8 cellular contexts compared by ENCODE assay signal in the genomic region with DNA sequence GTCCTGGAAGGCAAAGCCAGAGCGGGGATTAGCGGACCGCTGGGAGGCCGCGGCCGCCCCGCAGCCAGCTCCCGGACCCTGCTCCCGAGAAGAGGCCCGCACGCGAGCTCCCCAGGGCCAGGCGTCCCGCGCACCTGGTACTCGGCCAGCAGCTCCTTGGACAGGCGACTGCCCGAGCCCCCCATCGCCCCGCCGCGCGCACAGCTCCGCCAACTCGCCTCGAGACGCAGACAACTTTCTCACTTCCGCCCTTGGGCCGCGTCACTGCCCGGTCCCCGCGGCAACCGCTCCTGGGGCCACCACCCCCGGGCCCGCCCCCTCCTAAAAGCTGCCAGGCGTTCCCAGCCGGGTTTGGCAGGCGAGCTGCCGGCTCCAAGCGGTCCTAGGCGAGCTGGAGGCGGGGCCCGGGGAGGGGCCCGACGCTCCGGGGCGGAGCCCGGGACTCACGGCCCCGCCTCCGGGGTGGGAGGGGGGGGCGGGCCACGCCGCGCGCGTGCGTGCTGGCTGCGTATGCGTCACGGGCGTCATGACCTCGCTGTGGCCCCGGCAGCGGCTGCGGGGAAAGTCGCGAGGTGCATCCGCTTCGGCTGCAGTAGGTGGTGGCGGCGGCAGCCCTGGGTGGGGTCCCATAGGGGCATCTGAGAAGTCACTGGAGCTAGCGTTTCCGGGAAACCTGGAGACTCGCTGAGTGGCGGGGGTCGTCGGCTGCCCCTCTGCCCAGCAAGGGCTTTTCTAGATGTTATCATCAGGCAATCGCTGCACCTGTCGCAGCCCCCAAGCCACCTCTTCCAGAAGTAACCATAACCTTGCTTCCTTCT. TPM values are rescaled to one million over a fixed set of nuclear protein-coding genes. Genes with fewer than 3 reads are reported as not detected.
DNase-seq lines count a peak whose midpoint lies in the region; ATAC-seq and TF ChIP-seq lines count a peak whose summit lies in the region.

Gene CIB1, minus strand, starts transcription at position 241 of the 818 bp plus-strand sequence. Its CDS starts 56 bp downstream, at position 185.
A gene with protein sequence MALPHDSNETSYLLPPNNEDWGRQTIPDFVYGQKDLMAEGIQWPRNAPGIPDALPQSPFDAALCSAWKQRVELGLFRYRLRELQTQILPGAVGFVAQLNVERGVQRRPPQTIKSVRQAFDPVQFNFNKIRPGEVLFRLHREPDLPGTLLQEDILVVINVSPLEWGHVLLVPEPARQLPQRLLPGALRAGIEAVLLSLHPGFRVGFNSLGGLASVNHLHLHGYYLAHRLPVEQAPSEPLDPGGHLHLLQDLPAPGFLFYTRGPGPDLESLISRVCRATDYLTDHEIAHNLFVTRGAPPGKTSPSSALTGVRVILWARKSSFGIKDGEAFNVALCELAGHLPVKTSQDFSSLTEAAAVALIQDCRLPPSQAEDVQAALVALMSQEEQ (plus strand): TSS at position 509 of the 818 bp plus-strand sequence. CDS start 6,700 bp downstream, outside the sequence.

- H3K36me3 ChIP-seq in PC-9 (ENCODE audit: low read depth): peaks cover 24% of the 10 kb centered on the region
- peaks cover 30 to 39% of the 10 kb centered on the region in 2 donors for H3K36me3 ChIP-seq in mucosa of rectum (ENCODE audit: control insufficient read depth in 2 of 2, insufficient read depth in 2 of 2, low read length in 2 of 2)

- POLR2A ChIA-PET in PC-9 (lab: Charles Lee; ENCODE audit: unreplicated experiment): interaction anchor here (0.5 to 1.0 kb wide), 7 partner anchors 15 to 877 kb away, joined by 3 to 11 read pairs (median 6); partner anchors contain the start of gene TTLL13

- in situ Hi-C loops in KBM-7 (cut with MboI; ENCODE audit: low pct_unique_long_range_greater_than_20kb, low sequenced_read_pairs): no loop called here

- H3K27ac ChIP-seq in PC-9 (peak within 1 kb of the TSS; percentile 74), mucosa of rectum (ENCODE audit: low read depth in 2 of 2, low read length in 2 of 2) (peak within 1 kb of the TSS; percentile 99)

- H3K79me2 ChIP-seq in PC-9 (ENCODE audit: low read depth): peaks cover 49% of the 10 kb centered on the region

- no TSS peak for BruUV-seq in PC-9 (replicated peaks; lab: Mats Ljungman, UMichigan)

- H3K9ac ChIP-seq in mucosa of rectum (ENCODE audit: low read depth in 1 of 2, low read length in 2 of 2): peak within 1 kb of the TSS; percentile 84 to 98

- H3K9me3 ChIP-seq in PC-9 (ENCODE audit: insufficient read depth, low read depth) (no peaks in the 10 kb centered on the region), mucosa of rectum (ENCODE audit: control insufficient read depth in 2 of 2, low read length in 2 of 2) (no peaks in the 10 kb centered on the region)

- H3K4me1 ChIP-seq in PC-9 (replicated peaks; ENCODE audit: insufficient read depth): peaks cover 57% of the 10 kb centered on the region
- peaks cover 42 to 48% of the 10 kb centered on the region in 2 donors for H3K4me1 ChIP-seq in mucosa of rectum (ENCODE audit: control insufficient read depth in 2 of 2, insufficient read depth in 2 of 2, low read length in 2 of 2)

- ATAC-seq in GM21723 (IDR thresholded peaks at IDR 0.05; ENCODE audit: unreplicated experiment): peak; percentile 87

- H3K27me3 ChIP-seq in PC-9 (ENCODE audit: insufficient read depth, low read depth): no peaks in the 10 kb centered on the region
- no peaks in the 10 kb centered on the region for H3K27me3 ChIP-seq in mucosa of rectum (ENCODE audit: control insufficient read depth in 2 of 2, insufficient read depth in 2 of 2, low read length in 2 of 2)

- peak within 1 kb of the TSS; percentile 86 for H3K4me3 ChIP-seq in PC-9
- peak within 1 kb of the TSS; percentile 94 for H3K4me3 ChIP-seq in epithelial cell of proximal tubule (ENCODE audit: low read depth, low read length)
- peak within 1 kb of the TSS; percentile 90 to 97 for H3K4me3 ChIP-seq in mucosa of rectum (ENCODE audit: low read length in 2 of 2)

- 0 out of 2 replicates have a peak, but pooled peaks cover 12% of the 10 kb centered on the region for H4K20me1 ChIP-seq in PC-9 (ENCODE audit: insufficient read depth)

- peak within 1 kb of the TSS; percentile 92 for H2AFZ ChIP-seq in PC-9

- H3F3A ChIP-seq in PC-9 (ENCODE audit: insufficient read depth, low read depth): peaks cover 76% of the 10 kb centered on the region

- H3K4me2 ChIP-seq in PC-9: peak within 1 kb of the TSS; percentile 94

- intact Hi-C loops in PC-9 (cut with micrococcal nuclease; ENCODE audit: unreplicated experiment): loop anchor here (1.0 to 5.0 kb wide), 5 partner anchors 31 to 342 kb away; partner anchors contain the start of genes AP3S2 and NGRN

- no peaks in the 10 kb centered on the region for H3K9me2 ChIP-seq in PC-9 (ENCODE audit: insufficient read depth)

- DNase-seq in DMS53 treated with DMSO at 0.1 percent for 48 hours (lab: John Stamatoyannopoulos, UW; ENCODE audit: unreplicated experiment) (peak; percentile 71), KBM-7 (peak; percentile 95), PC-9 (peak; percentile 87 to 98), epithelial cell of proximal tubule (ENCODE audit: low read depth) (no peak)
- peak; percentile 96 for DNase-seq in activated T-cell treated with anti-CD3 and anti-CD28 coated beads, Interleukin-2, amount 50 U/mL, for 1 hour
- peak; percentile 84 to 96 for DNase-seq in stimulated activated CD8-positive, alpha-beta memory T cell treated with anti-CD3 and anti-CD28 coated beads, Interleukin-4, amount 100 ng/mL, for 4 hours (ENCODE audit: low read depth in 2 of 2, low spot score in 1 of 2)

- CTCF ChIA-PET in PC-9 (lab: Charles Lee): interaction anchor here (0.6 to 0.8 kb wide), 2 partner anchors 21 to 58 kb away, joined by 3 read pairs; no protein-coding TSS in a partner anchor

- TF ChIP-seq CTCF in PC-9 (conservative IDR thresholded peaks at IDR 0.05) (no peak), epithelial cell of proximal tubule (conservative IDR thresholded peaks at IDR 0.05; ENCODE audit: low read depth, low read length) (no peak)

RNA-seq across cellular contexts. Expression of gene CIB1, which starts in this region (rescaled TPM):
- total RNA-seq in PC-9 (2021) (113 and 127 TPM in 2 replicates), epithelial cell of proximal tubule (76.0 and 90.9 TPM in 2 replicates)

RNA-seq across cellular contexts. Expression of the second gene that starts in this region (rescaled TPM):
- total RNA-seq in PC-9 (2021) (7.5 and 7.6 TPM in 2 replicates), epithelial cell of proximal tubule (9.9 and 22.3 TPM in 2 replicates)
